Comparison of ENCODE assay signal across 9 cellular contexts in the genomic region with DNA sequence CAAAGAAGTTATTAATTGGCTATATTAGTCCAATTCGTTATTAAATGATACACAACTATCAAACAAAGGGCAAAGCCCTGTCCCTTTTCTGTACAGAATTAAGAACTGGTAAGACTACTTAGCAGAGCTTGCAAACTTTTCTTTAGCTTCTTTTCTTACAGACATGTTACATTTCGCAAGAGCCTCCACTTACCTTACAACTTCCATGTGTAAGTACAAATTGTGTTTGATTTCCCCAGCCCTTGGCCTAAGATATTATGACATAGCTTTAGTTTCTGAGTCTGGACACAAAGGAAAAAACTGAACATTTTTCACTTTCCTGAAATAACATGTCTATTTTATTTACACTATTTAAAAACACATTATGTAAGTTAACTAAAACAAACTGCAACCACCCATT. TPM values are rescaled to one million over a fixed set of nuclear protein-coding genes. Genes with fewer than 3 reads are reported as not detected.
DNase-seq lines count a peak whose midpoint lies in the region; ATAC-seq and TF ChIP-seq lines count a peak whose summit lies in the region.
"Had no signal": no experiment of that assay in that cellular context is flagged by ENCODE, and none has a peak within 500 bp of the region (broad histone marks: within the 10 kb centered on the region; RNA-seq: fewer than 3 reads in every experiment).

No MANE protein-coding gene starts in this region.

- TF ChIP-seq POLR2A in body of pancreas (IDR thresholded peaks at IDR 0.05) = no peak

- H3K4me1 ChIP-seq in cardiac muscle cell (ENCODE audit: low read depth) (peaks cover 26% of the 10 kb centered on the region), body of pancreas (peaks cover 34% of the 10 kb centered on the region), mesodermal cell (ENCODE audit: control insufficient read depth, insufficient read depth, low read length, poor library complexity, severe bottlenecking) (peaks cover 17% of the 10 kb centered on the region), urinary bladder (ENCODE audit: insufficient read depth) (peaks cover 3% of the 10 kb centered on the region)

- H3K4me3 ChIP-seq in cardiac muscle cell (peak overlapping the region; percentile 53), body of pancreas (no peak overlapping the region), mesodermal cell (ENCODE audit: extremely low read depth, insufficient read depth, low read length, poor library complexity, severe bottlenecking) (peak overlapping the region; percentile 66), urinary bladder (ENCODE audit: low read depth, low read length) (peak overlapping the region; percentile 60), H7 (ENCODE audit: insufficient read depth, low read depth, low read length) (no peak overlapping the region)

- DNase-seq in cardiac muscle cell (ENCODE audit: low read depth in 1 of 2, low spot score in 1 of 2) (peak in 1 of 2 donors; percentile 56), Right ventricle myocardium superior (no peak), body of pancreas (no peak), germinal center (ENCODE audit: low spot score) (no peak), H7 (no peak), DMS53 treated with DMSO at 0.1 percent for 48 hours (lab: John Stamatoyannopoulos, UW; ENCODE audit: unreplicated experiment) (no peak)
- DNase-seq: GF-D8 had no signal

- TF ChIP-seq CTCF in cardiac muscle cell (IDR thresholded peaks at IDR 0.05; ENCODE audit: low read depth, low read length) = no peak
- TF ChIP-seq CTCF in body of pancreas (IDR thresholded peaks at IDR 0.05) = no peak

- H3K36me3 ChIP-seq in cardiac muscle cell = no peaks in the 10 kb centered on the region
- no peaks in the 10 kb centered on the region for H3K36me3 ChIP-seq in body of pancreas (replicated peaks in 1 of 2; ENCODE audit: insufficient read depth in 1 of 2, low read depth in 2 of 2)
- no peaks in the 10 kb centered on the region for H3K36me3 ChIP-seq in mesodermal cell (ENCODE audit: control insufficient read depth, insufficient read depth, low read length)
- H3K36me3 ChIP-seq in urinary bladder (ENCODE audit: insufficient read depth) = no peaks in the 10 kb centered on the region
- H3K36me3 ChIP-seq in H7 (replicated peaks; ENCODE audit: control insufficient read depth, insufficient read depth, low read length) = no peaks in the 10 kb centered on the region

- H3K27me3 ChIP-seq in cardiac muscle cell (no peaks in the 10 kb centered on the region), body of pancreas (no peaks in the 10 kb centered on the region), H7 (ENCODE audit: control insufficient read depth, insufficient read depth, low read length) (no peaks in the 10 kb centered on the region)

- H3K27ac ChIP-seq in cardiac muscle cell (peak overlapping the region; percentile 59), body of pancreas (peak overlapping the region in 3 of 4 donors; percentile 41 to 93 (median 92)), mesodermal cell (ENCODE audit: low read depth, low read length, severe bottlenecking) (no peak overlapping the region), urinary bladder (ENCODE audit: low read depth) (no peak overlapping the region)

- H3K9me3 ChIP-seq in cardiac muscle cell (ENCODE audit: low read depth) (no peaks in the 10 kb centered on the region), body of pancreas (no peaks in the 10 kb centered on the region), mesodermal cell (ENCODE audit: control insufficient read depth, low read length) (no peaks in the 10 kb centered on the region)

- intact Hi-C loops in Right ventricle myocardium superior (cut with DNase I) (no loop called here), body of pancreas (cut with DNase I) (loop anchor here (10.0 kb wide), 1 partner anchor 50 kb away; a partner anchor contains a TSS)

- ATAC-seq in Right ventricle myocardium superior (ENCODE audit: poor library complexity) = no peak
- no peak for ATAC-seq in body of pancreas

- WGBS in body of pancreas, 2 donors = 18 to 21% methylated on average over 2 of the region's 2 CpGs
- WGBS in mesodermal cell (ENCODE audit: insufficient coverage in 2 of 2), 2 experiments = no CpG with 5 or more reads among the region's 2 CpGs
- WGBS in urinary bladder = 52% methylated on average over 2 of the region's 2 CpGs

RNA-seq across cellular contexts. Expression of a gene that starts 1.7 kb away (rescaled TPM):
- 8.7 and 9.1 TPM in 2 replicates for total RNA-seq in cardiac muscle cell
- 13.8 and 17.8 TPM in 2 replicates for polyA plus RNA-seq in cardiac muscle cell
- total RNA-seq in Right ventricle myocardium superior = 29.1 TPM
- 10 to 100 TPM; 12.9 to 21.3 TPM for total RNA-seq in body of pancreas
- 25.1 TPM for polyA plus RNA-seq in mesodermal cell (2013, experiment 1 of 2)
- 22.2 TPM for polyA plus RNA-seq in mesodermal cell (2013, experiment 2 of 2)
- total RNA-seq in urinary bladder = 24.1 TPM
- 28.2 TPM for polyA plus RNA-seq in urinary bladder
- total RNA-seq in H7 (2014; rRNA removed; shearing (Covaris generic)) = 7.1 and 9.8 TPM in 2 replicates

RNA-seq across cellular contexts. Expression of a gene that starts 51.4 kb away (rescaled TPM):
- 703 and 923 TPM in 2 replicates for total RNA-seq in cardiac muscle cell
- 703 and 802 TPM in 2 replicates for polyA plus RNA-seq in cardiac muscle cell
- total RNA-seq in Right ventricle myocardium superior = 569 TPM
- total RNA-seq in body of pancreas = 100 to 1,000 TPM in 1 of 2 donors, 10 to 100 TPM in 1; 94.3 to 143 TPM
- 503 TPM for polyA plus RNA-seq in mesodermal cell (2013, experiment 1 of 2)
- 412 TPM for polyA plus RNA-seq in mesodermal cell (2013, experiment 2 of 2)
- 109 TPM for total RNA-seq in urinary bladder
- polyA plus RNA-seq in urinary bladder = 513 TPM
- 382 and 460 TPM in 2 replicates for total RNA-seq in H7 (2014; rRNA removed; shearing (Covaris generic))

Comparison
In these comparisons a context has a peak if more than half of its experiments do, and no peak if none do; other contexts are left out.
1. H3K27ac ChIP-seq: peak in cardiac muscle cell (single experiment) and body of pancreas (3 of 4); none in mesodermal cell (single experiment) and urinary bladder (single experiment).
2. H3K4me3 ChIP-seq: peak in cardiac muscle cell (single experiment), mesodermal cell (single experiment) and urinary bladder (single experiment); none in body of pancreas (0 of 2) and H7 (single experiment).